ENCODE assay signal across 11 cellular contexts in the genomic region with DNA sequence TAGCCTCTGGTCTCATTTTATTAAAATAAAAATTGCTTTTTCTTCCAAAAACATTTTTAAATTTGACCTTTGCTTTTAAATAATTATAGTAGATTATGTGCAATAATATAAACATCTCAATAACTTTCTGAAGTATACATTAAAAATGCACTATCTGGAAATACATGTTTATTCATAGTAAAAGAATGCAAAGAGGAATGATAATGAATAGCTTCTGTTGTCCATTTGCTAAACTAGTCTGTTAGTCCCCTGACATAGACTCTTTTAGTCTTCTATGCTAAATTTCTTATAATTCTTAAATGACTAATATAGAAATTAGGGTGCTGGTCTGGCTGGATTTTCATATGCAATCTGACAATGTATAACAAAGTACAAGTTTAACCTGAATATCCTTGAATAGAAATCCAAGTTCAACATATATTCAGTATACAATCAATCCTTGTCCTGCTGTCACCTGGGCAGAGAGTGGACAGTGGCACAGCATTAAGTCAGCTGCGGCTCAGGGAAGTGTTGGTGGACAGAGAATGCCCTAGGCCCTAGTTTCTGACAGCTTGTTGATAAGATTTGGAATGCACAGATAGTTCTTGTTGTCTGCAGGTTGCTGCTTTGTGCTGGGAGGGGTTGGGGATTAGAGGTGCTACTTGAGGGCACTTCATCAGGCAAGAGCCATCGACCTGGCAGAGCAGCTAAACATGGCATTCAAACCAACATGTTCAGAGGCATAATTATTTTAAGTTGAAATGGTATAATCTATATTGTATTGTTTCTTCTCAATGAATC.
DNase-seq lines count a peak whose midpoint lies in the region; ATAC-seq and TF ChIP-seq lines count a peak whose summit lies in the region.
"Had no signal": no experiment of that assay in that cellular context is flagged by ENCODE, and none has a peak within 500 bp of the region (broad histone marks: within the 10 kb centered on the region; RNA-seq: fewer than 3 reads in every experiment).

No MANE protein-coding gene starts in this region.

- H3K79me2 ChIP-seq in fibroblast of lung (ENCODE audit: control insufficient read depth, insufficient read depth, low read length), result peaks cover 49% of the 10 kb centered on the region

- peak overlapping the region; percentile 35 for H3K4me2 ChIP-seq in fibroblast of lung (ENCODE audit: extremely low read depth, insufficient read depth, low read length)
- H3K4me2 ChIP-seq: A549 had no signal

- H3K9me3 ChIP-seq in fibroblast of lung (ENCODE audit: control insufficient read depth, insufficient read depth, low read depth, low read length) (no peaks in the 10 kb centered on the region), gastrocnemius medialis (peaks cover 0 to 8% (median 0%) of the 10 kb centered on the region in 3 donors)

- in situ Hi-C loops in gastrocnemius medialis (cut with MboI; ENCODE audit: low sequenced_read_pairs in 4 of 4), result loop anchor here in 1 of 4 donors (25.0 kb wide), 1 partner anchor 168 kb away; the partner anchor contains the start of gene MBNL1

- ATAC-seq in gastrocnemius medialis (peak; percentile 19 to 38), HG02973 (IDR thresholded peaks at IDR 0.05; ENCODE audit: unreplicated experiment) (no peak)
- ATAC-seq: A549 had no signal

- H3K27me3 ChIP-seq in fibroblast of lung (ENCODE audit: control insufficient read depth, insufficient read depth, low read length), result no peaks in the 10 kb centered on the region
- H3K27me3 ChIP-seq in gastrocnemius medialis, result no peaks in the 10 kb centered on the region
- H3K27me3 ChIP-seq: stomach had no signal

- TF ChIP-seq POLR2A in gastrocnemius medialis (IDR thresholded peaks at IDR 0.05), result no peak

- H3K4me1 ChIP-seq in fibroblast of lung (ENCODE audit: control insufficient read depth, extremely low read depth, insufficient read depth, low read length), result peaks cover 8% of the 10 kb centered on the region
- peaks cover 38 to 61% of the 10 kb centered on the region in 2 donors for H3K4me1 ChIP-seq in gastrocnemius medialis
- H3K4me1 ChIP-seq: A549 had no signal

- TF ChIP-seq CTCF in fibroblast of lung (conservative IDR thresholded peaks at IDR 0.05 in 1 of 2, IDR thresholded peaks at IDR 0.05 in 1 of 2; ENCODE audit: low read depth in 1 of 2, low read length in 2 of 2) (no peak), gastrocnemius medialis (IDR thresholded peaks at IDR 0.05 in 4 of 5, conservative IDR thresholded peaks at IDR 0.05 in 1 of 5) (no peak)

- no peak overlapping the region for H3K9ac ChIP-seq in fibroblast of lung (ENCODE audit: insufficient read depth, low read length)

- peak; percentile 24 for DNase-seq in NCI-H510A treated with DMSO at 0.1 percent for 48 hours (lab: John Stamatoyannopoulos, UW)
- no peak for DNase-seq in NCI-H510A (lab: John Stamatoyannopoulos, UW)
- peak; percentile 18 for DNase-seq in NCI-H345 treated with DMSO at 0.1 percent for 48 hours (lab: John Stamatoyannopoulos, UW; ENCODE audit: unreplicated experiment)
- no peak for DNase-seq in fibroblast of lung (ENCODE audit: low read depth in 2 of 2)
- DNase-seq in gastrocnemius medialis, result no peak
- DNase-seq in CD1c-positive myeloid dendritic cell (ENCODE audit: extremely low spot score), result no peak
- DNase-seq in stimulated activated naive CD4-positive, alpha-beta T cell treated with Interleukin-2 at 50 U/mL for 16 hours (lab: John Stamatoyannopoulos, UW), result no peak
- DNase-seq: caudate nucleus, stomach had no signal

- H3K27ac ChIP-seq in fibroblast of lung (ENCODE audit: insufficient read depth, low read length) (peak overlapping the region; percentile 27), gastrocnemius medialis (peak overlapping the region; percentile 50 to 73 (median 56))
- H3K27ac ChIP-seq: A549 had no signal

- no peaks in the 10 kb centered on the region for H4K20me1 ChIP-seq in fibroblast of lung (ENCODE audit: control insufficient read depth, extremely low read depth, insufficient read depth, low read length)

- H3K4me3 ChIP-seq in fibroblast of lung (replicated peaks in 1 of 4; ENCODE audit: control extremely low read depth in 1 of 4, insufficient read depth in 1 of 4, low read depth in 3 of 4, low read length in 4 of 4) (no peak overlapping the region), gastrocnemius medialis (no peak overlapping the region)
- H3K4me3 ChIP-seq: A549, stomach had no signal

- no peak overlapping the region for H2AFZ ChIP-seq in fibroblast of lung (ENCODE audit: low read length)

- H3K36me3 ChIP-seq in fibroblast of lung (ENCODE audit: control insufficient read depth, insufficient read depth, low read length) (peaks cover 5% of the 10 kb centered on the region), gastrocnemius medialis (peaks cover 0 to 34% of the 10 kb centered on the region in 2 donors)

- intact Hi-C loops in gastrocnemius medialis (cut with DNase I; ENCODE audit: low total_unique reads), result no loop called here

Comparison
In these comparisons a context has a peak if more than half of its experiments do, and no peak if none do; other contexts are left out.
1. DNase-seq: peak in NCI-H510A treated with DMSO at 0.1 percent for 48 hours (single experiment) and NCI-H345 treated with DMSO at 0.1 percent for 48 hours (single experiment); none in NCI-H510A (single experiment), fibroblast of lung (0 of 2), gastrocnemius medialis (0 of 2), CD1c-positive myeloid dendritic cell (single experiment) and stimulated activated naive CD4-positive, alpha-beta T cell treated with Interleukin-2 at 50 U/mL for 16 hours (single experiment).